Comparison of ENCODE assay signal across 15 cellular contexts in genomic region chr1:210841926-210842625, GRCh38.
DNase-seq lines count a peak whose midpoint lies in the region; ATAC-seq and TF ChIP-seq lines count a peak whose summit lies in the region.
"Had no signal": no experiment of that assay in that cellular context is flagged by ENCODE, and none has a peak within 500 bp of the region (broad histone marks: within the 10 kb centered on the region; RNA-seq: fewer than 3 reads in every experiment).

No MANE protein-coding gene starts in this region.

- ATAC-seq in heart right ventricle (peak in 5 of 8 donors; percentile 62 to 96 (median 79)), HG03460 (IDR thresholded peaks at IDR 0.05; ENCODE audit: unreplicated experiment) (no peak)
- ATAC-seq: A549, GM12878 had no signal

- no peak overlapping the region for H3K4me3 ChIP-seq in heart right ventricle
- no peak overlapping the region for H3K4me3 ChIP-seq in left ventricle myocardium inferior
- H3K4me3 ChIP-seq: A549, GM12878 had no signal

- 75 to 77% methylated on average over 5 of the region's 5 CpGs for WGBS in heart right ventricle, 2 donors

- DNase-seq in heart right ventricle (peak in 1 of 2 donors; percentile 20), left ventricle myocardium inferior (no peak), NCI-H1694 treated with DMSO at 0.1 percent for 48 hours (lab: John Stamatoyannopoulos, UW) (peak; percentile 73), cerebellum (ENCODE audit: low spot score) (peak; percentile 80), superior temporal gyrus (ENCODE audit: extremely low spot score) (peak; percentile 63), LoVo (ENCODE audit: low spot score) (no peak)
- DNase-seq: BE2C; CD4-positive, alpha-beta memory T cell; DMS53; GOT3; H9 had no signal

- no peaks in the 10 kb centered on the region for H3K36me3 ChIP-seq in heart right ventricle
- no peaks in the 10 kb centered on the region for H3K36me3 ChIP-seq in left ventricle myocardium inferior
- H3K36me3 ChIP-seq: BE2C had no signal

- H3K27ac ChIP-seq in heart right ventricle: no peak overlapping the region
- H3K27ac ChIP-seq in left ventricle myocardium inferior (replicated peaks): no peak overlapping the region
- H3K27ac ChIP-seq: A549, C4-2B had no signal

- no peaks in the 10 kb centered on the region for H3K4me1 ChIP-seq in heart right ventricle
- H3K4me1 ChIP-seq in left ventricle myocardium inferior: peaks cover 3% of the 10 kb centered on the region
- H3K4me1 ChIP-seq: A549, BE2C had no signal

- intact Hi-C loops in heart right ventricle (cut with DNase I): no loop called here
- intact Hi-C loops in left ventricle myocardium inferior (cut with micrococcal nuclease): no loop called here

- H3K9me3 ChIP-seq in heart right ventricle: peaks cover 0 to 22% (median 0%) of the 10 kb centered on the region in 11 donors
- peaks cover 10% of the 10 kb centered on the region for H3K9me3 ChIP-seq in left ventricle myocardium inferior (replicated peaks)
- H3K9me3 ChIP-seq: A549, BE2C had no signal

- TF ChIP-seq CTCF in heart right ventricle (IDR thresholded peaks at IDR 0.05): no peak
- no peak for TF ChIP-seq CTCF in left ventricle myocardium inferior (IDR thresholded peaks at IDR 0.05; ENCODE audit: borderline replicate concordance)

- H3K27me3 ChIP-seq in heart right ventricle (no peaks in the 10 kb centered on the region), left ventricle myocardium inferior (ENCODE audit: low read depth) (no peaks in the 10 kb centered on the region)
- H3K27me3 ChIP-seq: BE2C had no signal

Comparison
In these comparisons a context has a peak if more than half of its experiments do, and no peak if none do; other contexts are left out.
1. DNase-seq: peak in NCI-H1694 treated with DMSO at 0.1 percent for 48 hours (single experiment), cerebellum (single experiment) and superior temporal gyrus (single experiment); none in left ventricle myocardium inferior (single experiment) and LoVo (single experiment).